27 cellular contexts compared by ENCODE assay signal in the genomic region with DNA sequence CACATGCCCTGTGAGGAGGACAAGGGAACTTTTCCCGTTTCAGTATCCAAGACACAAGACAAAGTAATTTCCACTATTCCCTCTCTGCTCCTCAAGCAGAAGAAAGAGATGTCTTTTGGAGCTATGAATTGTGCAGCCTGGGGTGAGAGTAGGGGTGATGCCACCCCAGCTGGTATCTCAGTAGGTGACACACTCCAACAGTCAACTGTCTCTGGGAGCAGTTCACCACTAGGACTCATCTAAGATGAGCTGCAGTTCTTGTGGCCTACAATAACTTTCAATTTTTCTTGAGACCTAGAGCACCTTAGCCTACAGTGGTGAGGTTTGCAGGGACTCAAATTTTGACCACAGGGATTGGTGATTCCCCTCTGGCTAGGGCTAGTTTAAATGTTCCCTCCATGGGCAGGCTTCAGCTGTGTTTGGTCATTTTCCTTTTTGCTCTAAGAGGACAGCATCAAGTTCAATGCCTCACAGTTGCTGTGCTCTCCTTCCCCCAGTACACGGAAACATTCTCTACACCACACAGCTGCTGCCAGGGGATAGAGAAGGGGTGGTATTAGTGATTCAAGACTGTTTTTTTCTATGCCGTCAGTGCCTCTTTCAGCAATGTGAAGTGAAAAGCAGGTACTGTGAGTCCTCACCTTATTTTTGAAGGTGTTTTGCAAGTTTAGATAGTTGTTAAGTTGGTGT.
"Had no signal": no experiment of that assay in that cellular context is flagged by ENCODE, and none has a peak within 500 bp of the region (broad histone marks: within the 10 kb centered on the region; RNA-seq: fewer than 3 reads in every experiment).

No MANE protein-coding gene starts in this region.

- H3K4me1 Mint-ChIP-seq: activated CD4-positive, alpha-beta memory T cell treated with anti-CD3 and anti-CD28 coated beads, Interleukin-2, amount 10 ng/mL, durations not matched to agents 7 days and 5 days; activated CD4-positive, alpha-beta T cell treated with anti-CD3 and anti-CD28 coated beads, Interleukin-2, amount 10 ng/mL, durations not matched to agents 7 days and 5 days; activated T-helper 17 cell treated with anti-CD3 and anti-CD28 coated beads, Interleukin-2, amount 50 U/mL, for 72 hours; central memory CD8-positive, alpha-beta T cell had no signal

- ATAC-seq: activated T-cell treated with anti-CD3 and anti-CD28 coated beads, Interleukin-2, amount 50 U/mL, for 4 hours; activated T-helper 17 cell treated with anti-CD3 and anti-CD28 coated beads, Interleukin-2, amount 50 U/mL, for 72 hours; esophagus mucosa; foreskin keratinocyte; gastrocnemius medialis; heart left ventricle had no signal

- H3K4me3 Mint-ChIP-seq: activated CD4-positive, alpha-beta memory T cell treated with anti-CD3 and anti-CD28 coated beads, Interleukin-2, amount 10 ng/mL, durations not matched to agents 7 days and 5 days; activated CD4-positive, alpha-beta T cell treated with anti-CD3 and anti-CD28 coated beads, Interleukin-2, amount 10 ng/mL, durations not matched to agents 7 days and 5 days; activated naive CD8-positive, alpha-beta T cell; activated T-cell treated with anti-CD3 and anti-CD28 coated beads, Interleukin-2, amount 50 U/mL, for 4 hours; activated T-helper 17 cell treated with anti-CD3 and anti-CD28 coated beads, Interleukin-2, amount 50 U/mL, for 72 hours; central memory CD8-positive, alpha-beta T cell; dendritic cell treated with granulocyte-macrophage colony-stimulating factor and Interleukin-4, amounts not matched to agents 40 ng/mL and 50 ng/mL, for 4 days; endodermal cell had no signal

- H3K27me3 Mint-ChIP-seq: activated CD4-positive, alpha-beta memory T cell treated with anti-CD3 and anti-CD28 coated beads, Interleukin-2, amount 10 ng/mL, durations not matched to agents 7 days and 5 days; activated CD4-positive, alpha-beta T cell treated with anti-CD3 and anti-CD28 coated beads, Interleukin-2, amount 10 ng/mL, durations not matched to agents 7 days and 5 days; activated T-helper 17 cell treated with anti-CD3 and anti-CD28 coated beads, Interleukin-2, amount 50 U/mL, for 72 hours; central memory CD8-positive, alpha-beta T cell; dendritic cell treated with granulocyte-macrophage colony-stimulating factor and Interleukin-4, amounts not matched to agents 40 ng/mL and 50 ng/mL, for 4 days had no signal

- H3K27ac ChIP-seq: brain microvascular endothelial cell, coronary artery, dorsolateral prefrontal cortex, foreskin keratinocyte, gastrocnemius medialis, heart left ventricle had no signal

- H3K36me3 ChIP-seq: brain microvascular endothelial cell, gastrocnemius medialis, heart left ventricle had no signal

- H3K27ac Mint-ChIP-seq: activated CD4-positive, alpha-beta memory T cell treated with anti-CD3 and anti-CD28 coated beads, Interleukin-2, amount 10 ng/mL, durations not matched to agents 7 days and 5 days; activated CD4-positive, alpha-beta T cell treated with anti-CD3 and anti-CD28 coated beads, Interleukin-2, amount 10 ng/mL, durations not matched to agents 7 days and 5 days; activated naive CD8-positive, alpha-beta T cell; activated T-helper 17 cell treated with anti-CD3 and anti-CD28 coated beads, Interleukin-2, amount 50 U/mL, for 72 hours; dendritic cell treated with granulocyte-macrophage colony-stimulating factor and Interleukin-4, amounts not matched to agents 40 ng/mL and 50 ng/mL, for 4 days; endodermal cell had no signal

- DNase-seq: activated CD4-positive, alpha-beta memory T cell treated with anti-CD3 and anti-CD28 coated beads, Interleukin-2, amount 10 ng/mL, durations not matched to agents 7 days and 5 days; activated CD4-positive, alpha-beta T cell treated with anti-CD3 and anti-CD28 coated beads for 1 hour; activated CD4-positive, alpha-beta T cell treated with anti-CD3 and anti-CD28 coated beads for 4 hours; activated CD4-positive, alpha-beta T cell treated with anti-CD3 and anti-CD28 coated beads, Interleukin-2, amount 10 ng/mL, durations not matched to agents 7 days and 5 days; activated CD4-positive, alpha-beta T cell treated with anti-CD3 and anti-CD28 coated beads, Interleukin-2, amount 50 U/mL, for 4 hours; activated CD8-positive, alpha-beta memory T cell treated with anti-CD3 and anti-CD28 coated beads for 24 hours; activated effector memory CD4-positive, alpha-beta T cell treated with Interleukin-2 at 50 U/mL for 16 hours; activated gamma-delta T cell treated with Interleukin-2 at 50 U/mL for 16 hours; activated naive CD4-positive, alpha-beta T cell treated with anti-CD3 and anti-CD28 coated beads, Interleukin-2, amount 50 U/mL, for 16 hours; activated naive CD4-positive, alpha-beta T cell treated with Interleukin-2 at 50 U/mL for 16 hours; activated T-cell treated with anti-CD3 and anti-CD28 coated beads, Interleukin-2, amount 50 U/mL, for 4 hours; amniotic stem cell; anterior cingulate cortex; brain microvascular endothelial cell; dorsolateral prefrontal cortex; effector memory CD4-positive, alpha-beta T cell; endodermal cell; foreskin keratinocyte; gastrocnemius medialis; glutamatergic neuron; heart left ventricle had no signal

- H3K9me3 Mint-ChIP-seq: activated CD4-positive, alpha-beta memory T cell treated with anti-CD3 and anti-CD28 coated beads, Interleukin-2, amount 10 ng/mL, durations not matched to agents 7 days and 5 days; activated CD4-positive, alpha-beta T cell treated with anti-CD3 and anti-CD28 coated beads, Interleukin-2, amount 10 ng/mL, durations not matched to agents 7 days and 5 days had no signal

- H3K9me3 ChIP-seq: gastrocnemius medialis had no signal

- H3K27me3 ChIP-seq: brain microvascular endothelial cell, foreskin keratinocyte, gastrocnemius medialis, heart left ventricle had no signal

- H3K4me3 ChIP-seq: coronary artery, dorsolateral prefrontal cortex, gastrocnemius medialis, heart left ventricle had no signal

- H3K4me1 ChIP-seq: foreskin keratinocyte, gastrocnemius medialis, heart left ventricle had no signal

- H3K36me3 Mint-ChIP-seq: activated naive CD8-positive, alpha-beta T cell had no signal
